Comparison of ENCODE assay signal across 17 cellular contexts in the genomic region with DNA sequence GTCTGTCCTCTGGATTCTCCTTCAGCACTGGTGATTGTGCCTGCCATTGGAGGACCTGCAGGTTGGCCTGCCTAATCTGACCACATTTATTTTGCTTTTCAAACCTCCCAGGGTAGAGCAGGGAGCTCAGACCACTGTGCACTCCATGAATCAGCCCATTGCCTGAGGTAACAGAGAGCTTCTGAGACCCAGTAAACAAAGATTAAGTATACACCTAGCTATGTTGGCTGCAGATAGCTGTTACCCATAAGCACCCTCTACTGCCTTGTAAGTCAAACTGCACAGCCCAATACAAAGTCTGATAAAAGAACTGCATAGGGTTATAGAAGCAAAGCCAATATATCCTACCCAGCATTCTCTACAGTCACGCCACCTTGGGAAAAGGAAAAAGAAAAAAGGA.
DNase-seq lines count a peak whose midpoint lies in the region; ATAC-seq and TF ChIP-seq lines count a peak whose summit lies in the region.
"Had no signal": no experiment of that assay in that cellular context is flagged by ENCODE, and none has a peak within 500 bp of the region (broad histone marks: within the 10 kb centered on the region; RNA-seq: fewer than 3 reads in every experiment).

No MANE protein-coding gene starts in this region.

- no peaks in the 10 kb centered on the region for H3K27me3 ChIP-seq in OCI-LY3 (ENCODE audit: low read depth, low read length)
- H3K27me3 ChIP-seq in upper lobe of left lung: no peaks in the 10 kb centered on the region
- H3K27me3 ChIP-seq: pancreas had no signal

- H3K27ac ChIP-seq in OCI-LY3 (ENCODE audit: low read length) (no peak overlapping the region), upper lobe of left lung (no peak overlapping the region)
- H3K27ac ChIP-seq: pancreas, PC-9 had no signal

- H3K4me3 ChIP-seq in OCI-LY3 (ENCODE audit: low read length): no peak overlapping the region
- H3K4me3 ChIP-seq in epithelial cell of proximal tubule (ENCODE audit: low read depth, low read length): no peak overlapping the region
- H3K4me3 ChIP-seq in upper lobe of left lung: no peak overlapping the region
- H3K4me3 ChIP-seq: pancreas, PC-9 had no signal

- no peaks in the 10 kb centered on the region for H4K20me1 ChIP-seq in OCI-LY3 (ENCODE audit: insufficient read depth, low read length)

- H3K9ac ChIP-seq in OCI-LY3 (ENCODE audit: low read length): no peak overlapping the region

- no peaks in the 10 kb centered on the region for H3K27me3 Mint-ChIP-seq in progenitor cell of endocrine pancreas
- H3K27me3 Mint-ChIP-seq: activated naive CD8-positive, alpha-beta T cell treated with anti-CD3 and anti-CD28 coated beads, Interleukin-2, amount 10 ng/mL, durations not matched to agents 7 days and 5 days; T-cell had no signal

- no peaks in the 10 kb centered on the region for H3K36me3 ChIP-seq in OCI-LY3 (replicated peaks; ENCODE audit: low read depth, low read length)
- no peaks in the 10 kb centered on the region for H3K36me3 ChIP-seq in upper lobe of left lung
- H3K36me3 ChIP-seq: pancreas had no signal

- H2AFZ ChIP-seq in OCI-LY3 (ENCODE audit: low read depth, low read length): no peak overlapping the region
- H2AFZ ChIP-seq: PC-9 had no signal

- no peak overlapping the region for H3K4me2 ChIP-seq in OCI-LY3 (ENCODE audit: low read length)
- H3K4me2 ChIP-seq: PC-9 had no signal

- H3K4me1 ChIP-seq in OCI-LY3 (ENCODE audit: low read length) (peaks cover 12% of the 10 kb centered on the region), upper lobe of left lung (no peaks in the 10 kb centered on the region)
- H3K4me1 ChIP-seq: pancreas had no signal

- peak; percentile 5 for DNase-seq in NCI-H146 (lab: John Stamatoyannopoulos, UW)
- no peak for DNase-seq in NCI-H146 treated with DMSO at 0.1 percent for 48 hours (lab: John Stamatoyannopoulos, UW; ENCODE audit: unreplicated experiment)
- DNase-seq in epithelial cell of proximal tubule (ENCODE audit: low read depth): no peak
- DNase-seq in progenitor cell of endocrine pancreas (ENCODE audit: low spot score, unreplicated experiment): no peak
- DNase-seq in GM19238 (ENCODE audit: insufficient read length, low spot score): no peak
- DNase-seq in upper lobe of left lung: no peak
- no peak for DNase-seq in activated T-cell treated with anti-CD3 and anti-CD28 coated beads, Interleukin-2, amount 50 U/mL, for 1 hour
- DNase-seq: activated CD4-positive, CD25-positive, alpha-beta regulatory T cell treated with anti-CD3 and anti-CD28 coated beads, Interleukin-2, amount 50 U/mL, for 72 hours; activated naive CD8-positive, alpha-beta T cell treated with anti-CD3 and anti-CD28 coated beads, Interleukin-2, amount 10 ng/mL, durations not matched to agents 7 days and 5 days; activated T-cell treated with anti-CD3 and anti-CD28 coated beads for 4 hours; COR-L47; cortex of kidney; NCI-H345; pancreas; PC-9; T-cell had no signal

- peaks cover 24% of the 10 kb centered on the region for H3K9me3 Mint-ChIP-seq in progenitor cell of endocrine pancreas (ENCODE audit: low read depth)

- H3K4me1 Mint-ChIP-seq in progenitor cell of endocrine pancreas (ENCODE audit: low read depth): no peaks in the 10 kb centered on the region
- H3K4me1 Mint-ChIP-seq: activated naive CD8-positive, alpha-beta T cell treated with anti-CD3 and anti-CD28 coated beads, Interleukin-2, amount 10 ng/mL, durations not matched to agents 7 days and 5 days; T-cell had no signal

- ATAC-seq in upper lobe of left lung (ENCODE audit: low FRiP score in 2 of 2): no peak
- ATAC-seq: T-cell had no signal

- H3K9me3 ChIP-seq in OCI-LY3 (ENCODE audit: insufficient read depth, low read length) (no peaks in the 10 kb centered on the region; the same call in 1 of the 2 replicates), upper lobe of left lung (no peaks in the 10 kb centered on the region)
- H3K9me3 ChIP-seq: pancreas had no signal

- no peak overlapping the region for H3K27ac Mint-ChIP-seq in progenitor cell of endocrine pancreas
- H3K27ac Mint-ChIP-seq: activated naive CD8-positive, alpha-beta T cell treated with anti-CD3 and anti-CD28 coated beads, Interleukin-2, amount 10 ng/mL, durations not matched to agents 7 days and 5 days; T-cell had no signal

- peaks cover 3% of the 10 kb centered on the region for H3K36me3 Mint-ChIP-seq in progenitor cell of endocrine pancreas (ENCODE audit: insufficient read depth)
- H3K36me3 Mint-ChIP-seq: activated naive CD8-positive, alpha-beta T cell treated with anti-CD3 and anti-CD28 coated beads, Interleukin-2, amount 10 ng/mL, durations not matched to agents 7 days and 5 days; T-cell had no signal

- TF ChIP-seq EP300 in upper lobe of left lung (IDR thresholded peaks at IDR 0.05): no peak

- no peak for TF ChIP-seq POLR2A in upper lobe of left lung (IDR thresholded peaks at IDR 0.05)

- no peaks in the 10 kb centered on the region for H3K79me2 ChIP-seq in OCI-LY3 (ENCODE audit: low read length)

- H3K4me3 Mint-ChIP-seq in progenitor cell of endocrine pancreas (ENCODE audit: low read depth): no peak overlapping the region
- H3K4me3 Mint-ChIP-seq: activated naive CD8-positive, alpha-beta T cell treated with anti-CD3 and anti-CD28 coated beads, Interleukin-2, amount 10 ng/mL, durations not matched to agents 7 days and 5 days; T-cell had no signal

- WGBS in upper lobe of left lung, 2 donors: 90 to 100% methylated on average over 1 of the region's 1 CpG

- TF ChIP-seq CTCF in OCI-LY3 (IDR thresholded peaks at IDR 0.05; ENCODE audit: low read depth, low read length): peak; percentile 46
- peak; percentile 23 for TF ChIP-seq CTCF in epithelial cell of proximal tubule (conservative IDR thresholded peaks at IDR 0.05; ENCODE audit: low read depth, low read length)
- TF ChIP-seq CTCF in progenitor cell of endocrine pancreas (IDR thresholded peaks at IDR 0.05; ENCODE audit: unreplicated experiment): peak; percentile 26
- TF ChIP-seq CTCF in upper lobe of left lung (IDR thresholded peaks at IDR 0.05): no peak

Comparison
In these comparisons a context has a peak if more than half of its experiments do, and no peak if none do; other contexts are left out.
1. CTCF ChIP-seq: peak in OCI-LY3 (single experiment), epithelial cell of proximal tubule (single experiment) and progenitor cell of endocrine pancreas (single experiment); none in upper lobe of left lung (0 of 6).